ENCODE assay signal across 29 cellular contexts in the genomic region with DNA sequence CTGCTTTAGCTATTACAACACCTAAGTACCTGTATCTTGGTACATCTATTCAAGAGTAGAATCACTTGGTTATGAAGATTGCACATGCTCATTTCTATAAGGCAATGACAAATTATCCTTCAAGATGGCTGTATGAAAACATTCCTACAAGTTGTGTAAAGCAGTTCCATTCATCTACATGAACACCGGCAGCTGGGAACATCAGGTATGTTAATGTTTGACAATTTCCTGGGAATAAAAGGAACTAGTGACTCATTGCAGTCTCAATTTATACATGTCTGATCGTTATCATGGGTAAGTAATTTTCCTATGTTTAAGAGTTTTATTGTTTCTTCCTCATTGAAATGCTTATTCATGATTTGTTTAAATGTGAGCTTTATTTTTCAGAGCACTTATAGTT.
DNase-seq lines count a peak whose midpoint lies in the region; ATAC-seq and TF ChIP-seq lines count a peak whose summit lies in the region.
"Had no signal": no experiment of that assay in that cellular context is flagged by ENCODE, and none has a peak within 500 bp of the region (broad histone marks: within the 10 kb centered on the region; RNA-seq: fewer than 3 reads in every experiment).

No MANE protein-coding gene starts in this region.

- intact Hi-C loops in upper lobe of right lung (cut with DNase I), result no loop called here

- TF ChIP-seq CTCF in RWPE2 (IDR thresholded peaks at IDR 0.05; ENCODE audit: poor library complexity, severe bottlenecking), result no peak
- no peak for TF ChIP-seq CTCF in type B pancreatic cell (conservative IDR thresholded peaks at IDR 0.05)
- no peak for TF ChIP-seq CTCF in upper lobe of right lung (IDR thresholded peaks at IDR 0.05)

- ATAC-seq in RWPE2 (ENCODE audit: low read depth), result peak; percentile 38; the same call in 1 of the 3 replicates
- ATAC-seq in upper lobe of right lung, result no peak
- ATAC-seq: esophagus mucosa; left lung; Panc1; psoas muscle; stimulated activated naive B cell treated with anti-CD40 and anti-IgM and Interleukin-4, amounts not matched to agents 10 μg/mL and 1 μg/mL and 100 μg/mL, for 72 hours had no signal

- H3K9me3 ChIP-seq in RWPE2 (ENCODE audit: severe bottlenecking), result no peaks in the 10 kb centered on the region
- no peaks in the 10 kb centered on the region for H3K9me3 ChIP-seq in SJCRH30 (replicated peaks)
- H3K9me3 ChIP-seq in upper lobe of right lung, result no peaks in the 10 kb centered on the region
- H3K9me3 ChIP-seq: left lung, neutrophil, psoas muscle, uterus had no signal

- no peak overlapping the region for H3K4me3 Mint-ChIP-seq in type B pancreatic cell
- H3K4me3 Mint-ChIP-seq: activated naive CD4-positive, alpha-beta T cell treated with anti-CD3 and anti-CD28 coated beads, Interleukin-2, amount 10 ng/mL, durations not matched to agents 7 days and 5 days; CD4-positive, alpha-beta memory T cell; naive B cell; stimulated activated naive B cell treated with anti-CD40 and anti-IgM and Interleukin-4, amounts not matched to agents 10 μg/mL and 1 μg/mL and 100 μg/mL, for 72 hours had no signal

- no peaks in the 10 kb centered on the region for H3K27me3 ChIP-seq in RWPE2 (ENCODE audit: insufficient read depth, poor library complexity, severe bottlenecking)
- no peaks in the 10 kb centered on the region for H3K27me3 ChIP-seq in SJCRH30
- H3K27me3 ChIP-seq in upper lobe of right lung, result no peaks in the 10 kb centered on the region
- H3K27me3 ChIP-seq: brain microvascular endothelial cell, left lung, neutrophil, uterus had no signal

- DNase-seq in NCI-H1105 treated with DMSO at 0.1 percent for 48 hours (lab: John Stamatoyannopoulos, UW) (peak; percentile 4), NCI-H1105 (lab: John Stamatoyannopoulos, UW) (no peak), RWPE2 (ENCODE audit: low spot score) (no peak), glomerular endothelial cell (ENCODE audit: extremely low read depth, low read depth, low spot score) (peak; percentile 18), type B pancreatic cell (ENCODE audit: extremely low spot score, unreplicated experiment) (no peak), SJCRH30 (no peak), upper lobe of right lung (no peak), mesenteric fat pad (ENCODE audit: low spot score) (no peak)
- DNase-seq: activated CD4-positive, alpha-beta T cell treated with anti-CD3 and anti-CD28 coated beads, Interleukin-2, amount 50 U/mL, for 4 hours; activated naive CD4-positive, alpha-beta T cell treated with anti-CD3 and anti-CD28 coated beads, Interleukin-2, amount 10 ng/mL, durations not matched to agents 7 days and 5 days; brain microvascular endothelial cell; CD4-positive, alpha-beta memory T cell; effector CD8-positive, alpha-beta T cell; foreskin melanocyte; GDM1; left lung; naive B cell; NCI-H1436; NCI-H2107; NCI-H446 treated with DMSO at 0.1 percent for 48 hours; psoas muscle; stimulated activated CD4-positive, alpha-beta T cell treated with anti-CD3 and anti-CD28 coated beads, Interleukin-15, amount 100 ng/mL, for 24 hours; stimulated activated naive B cell treated with anti-CD40 and anti-IgM and Interleukin-4, amounts not matched to agents 10 μg/mL and 1 μg/mL and 100 μg/mL, for 72 hours; T-helper 1 cell; uterus had no signal

- no peaks in the 10 kb centered on the region for H3K9me3 Mint-ChIP-seq in type B pancreatic cell
- H3K9me3 Mint-ChIP-seq: activated naive CD4-positive, alpha-beta T cell treated with anti-CD3 and anti-CD28 coated beads, Interleukin-2, amount 10 ng/mL, durations not matched to agents 7 days and 5 days; stimulated activated naive B cell treated with anti-CD40 and anti-IgM and Interleukin-4, amounts not matched to agents 10 μg/mL and 1 μg/mL and 100 μg/mL, for 72 hours had no signal

- H3K4me1 ChIP-seq in RWPE2 (ENCODE audit: insufficient read depth, poor library complexity, severe bottlenecking), result no peaks in the 10 kb centered on the region
- H3K4me1 ChIP-seq in SJCRH30, result no peaks in the 10 kb centered on the region
- H3K4me1 ChIP-seq in upper lobe of right lung, result no peaks in the 10 kb centered on the region
- H3K4me1 ChIP-seq: left lung, psoas muscle, uterus had no signal

- peak overlapping the region; percentile 10 for H3K27ac Mint-ChIP-seq in type B pancreatic cell
- H3K27ac Mint-ChIP-seq: CD4-positive, alpha-beta memory T cell; naive B cell; stimulated activated naive B cell treated with anti-CD40 and anti-IgM and Interleukin-4, amounts not matched to agents 10 μg/mL and 1 μg/mL and 100 μg/mL, for 72 hours had no signal

- H3K27ac ChIP-seq in RWPE2 (ENCODE audit: poor library complexity, severe bottlenecking), result no peak overlapping the region
- no peak overlapping the region for H3K27ac ChIP-seq in SJCRH30
- H3K27ac ChIP-seq in upper lobe of right lung, result no peak overlapping the region
- H3K27ac ChIP-seq: 22Rv1, brain microvascular endothelial cell, left lung, neutrophil, psoas muscle, uterus had no signal

- no peaks in the 10 kb centered on the region for H3K27me3 Mint-ChIP-seq in type B pancreatic cell
- H3K27me3 Mint-ChIP-seq: activated naive CD4-positive, alpha-beta T cell treated with anti-CD3 and anti-CD28 coated beads, Interleukin-2, amount 10 ng/mL, durations not matched to agents 7 days and 5 days; CD4-positive, alpha-beta memory T cell; naive B cell; stimulated activated naive B cell treated with anti-CD40 and anti-IgM and Interleukin-4, amounts not matched to agents 10 μg/mL and 1 μg/mL and 100 μg/mL, for 72 hours had no signal

- peaks cover 6% of the 10 kb centered on the region for H3K4me1 Mint-ChIP-seq in type B pancreatic cell (ENCODE audit: unreplicated experiment)
- H3K4me1 Mint-ChIP-seq: activated naive CD4-positive, alpha-beta T cell treated with anti-CD3 and anti-CD28 coated beads, Interleukin-2, amount 10 ng/mL, durations not matched to agents 7 days and 5 days; CD4-positive, alpha-beta memory T cell; naive B cell; stimulated activated naive B cell treated with anti-CD40 and anti-IgM and Interleukin-4, amounts not matched to agents 10 μg/mL and 1 μg/mL and 100 μg/mL, for 72 hours had no signal

- no peaks in the 10 kb centered on the region for H3K36me3 Mint-ChIP-seq in type B pancreatic cell
- H3K36me3 Mint-ChIP-seq: activated naive CD4-positive, alpha-beta T cell treated with anti-CD3 and anti-CD28 coated beads, Interleukin-2, amount 10 ng/mL, durations not matched to agents 7 days and 5 days; CD4-positive, alpha-beta memory T cell; naive B cell; stimulated activated naive B cell treated with anti-CD40 and anti-IgM and Interleukin-4, amounts not matched to agents 10 μg/mL and 1 μg/mL and 100 μg/mL, for 72 hours had no signal

- H3K36me3 ChIP-seq in RWPE2 (ENCODE audit: low read depth), result no peaks in the 10 kb centered on the region
- no peaks in the 10 kb centered on the region for H3K36me3 ChIP-seq in SJCRH30
- H3K36me3 ChIP-seq in upper lobe of right lung, result no peaks in the 10 kb centered on the region
- H3K36me3 ChIP-seq: brain microvascular endothelial cell, left lung, neutrophil, uterus had no signal

- H3K4me3 ChIP-seq in RWPE2 (ENCODE audit: severe bottlenecking) (no peak overlapping the region), SJCRH30 (no peak overlapping the region), upper lobe of right lung (no peak overlapping the region)
- H3K4me3 ChIP-seq: left lung, psoas muscle, uterus had no signal

Comparison
In these comparisons a context has a peak if more than half of its experiments do, and no peak if none do; other contexts are left out.
1. DNase-seq: peak in NCI-H1105 treated with DMSO at 0.1 percent for 48 hours (single experiment) and glomerular endothelial cell (single experiment); none in NCI-H1105 (single experiment), RWPE2 (single experiment), type B pancreatic cell (single experiment), SJCRH30 (0 of 2), upper lobe of right lung (single experiment) and mesenteric fat pad (single experiment).